Comparison of ENCODE assay signal across 20 cellular contexts in genomic region chr2:98710709-98711108, GRCh38. TPM values are rescaled to one million over a fixed set of nuclear protein-coding genes. Genes with fewer than 3 reads are reported as not detected.
A peak's percentile ranks its signal among the peaks of the same experiment; 100 is the strongest.
DNase-seq lines count a peak whose midpoint lies in the region; ATAC-seq and TF ChIP-seq lines count a peak whose summit lies in the region.
"Had no signal": no experiment of that assay in that cellular context is flagged by ENCODE, and none has a peak within 500 bp of the region (broad histone marks: within the 10 kb centered on the region; RNA-seq: fewer than 3 reads in every experiment).

No MANE protein-coding gene starts in this region.

- peak overlapping the region; percentile 48 for H3K4me3 Mint-ChIP-seq in activated CD4-positive, alpha-beta T cell treated with anti-CD3 and anti-CD28 coated beads for 36 hours
- H3K4me3 Mint-ChIP-seq in IgD-negative memory B cell = peak overlapping the region; percentile 41 to 89 (median 74)
- H3K4me3 Mint-ChIP-seq in activated B cell treated with CpG ODN at 0.5 μM for 24 hours = peak overlapping the region; percentile 75
- peak overlapping the region; percentile 11 to 84 (median 76) for H3K4me3 Mint-ChIP-seq in naive thymus-derived CD4-positive, alpha-beta T cell
- H3K4me3 Mint-ChIP-seq in GM23338 = no peak overlapping the region

- H3K4me2 ChIP-seq in mesenchymal stem cell (ENCODE audit: low read length, poor library complexity, severe bottlenecking) (no peak overlapping the region), GM23338 (no peak overlapping the region)

- H3K4ac ChIP-seq in mesenchymal stem cell (ENCODE audit: low read depth in 1 of 2, low read length in 2 of 2) = no peak overlapping the region

- no peak overlapping the region for H3K23ac ChIP-seq in mesenchymal stem cell (ENCODE audit: low read length in 2 of 2)

- CTCF ChIA-PET in activated CD4-positive, alpha-beta T cell treated with anti-CD3 and anti-CD28 coated beads for 36 hours (lab: Charles Lee) = interaction anchor here (1.0 to 1.4 kb wide), 4 partner anchors 20 to 62 kb away, joined by 3 to 4 read pairs (median 4); partner anchors contain the start of gene MGAT4A
- CTCF ChIA-PET in activated B cell treated with CpG ODN at 0.5 μM for 24 hours (lab: Charles Lee) = no interaction called here
- CTCF ChIA-PET in naive thymus-derived CD4-positive, alpha-beta T cell (lab: Charles Lee) = interaction anchor here (1.1 kb wide), 1 partner anchor 19 kb away, joined by 3 read pairs; no protein-coding TSS in a partner anchor

- no peak overlapping the region for H4K91ac ChIP-seq in mesenchymal stem cell (ENCODE audit: low read length)

- H3K79me2 ChIP-seq in GM23338 (replicated peaks; ENCODE audit: insufficient read depth) = no peaks in the 10 kb centered on the region

- H3K9me3 ChIP-seq in naive thymus-derived CD4-positive, alpha-beta T cell (ENCODE audit: control insufficient read depth in 2 of 3, low read length in 3 of 3) = no peaks in the 10 kb centered on the region
- no peaks in the 10 kb centered on the region for H3K9me3 ChIP-seq in mesenchymal stem cell (ENCODE audit: control insufficient read depth, low read length)
- H3K9me3 ChIP-seq: gastrocnemius medialis, sigmoid colon, uterus had no signal

- H3K27me3 Mint-ChIP-seq in activated CD4-positive, alpha-beta T cell treated with anti-CD3 and anti-CD28 coated beads for 36 hours = no peaks in the 10 kb centered on the region
- no peaks in the 10 kb centered on the region for H3K27me3 Mint-ChIP-seq in IgD-negative memory B cell
- no peaks in the 10 kb centered on the region for H3K27me3 Mint-ChIP-seq in activated B cell treated with CpG ODN at 0.5 μM for 24 hours
- no peaks in the 10 kb centered on the region for H3K27me3 Mint-ChIP-seq in naive thymus-derived CD4-positive, alpha-beta T cell
- H3K27me3 Mint-ChIP-seq in GM23338 (ENCODE audit: insufficient read depth, low read depth, poor library complexity) = no peaks in the 10 kb centered on the region

- no peak overlapping the region for H3K14ac ChIP-seq in mesenchymal stem cell (ENCODE audit: low read length in 2 of 2)

- no peaks in the 10 kb centered on the region for H3K27me3 ChIP-seq in naive thymus-derived CD4-positive, alpha-beta T cell (ENCODE audit: control insufficient read depth in 2 of 2, insufficient read depth in 2 of 2, low read length in 2 of 2)
- H3K27me3 ChIP-seq in mesenchymal stem cell (ENCODE audit: control insufficient read depth in 1 of 2, insufficient read depth in 1 of 2, low read length in 2 of 2) (peaks cover 20 to 38% of the 10 kb centered on the region in 2 experiments), GM23338 (ENCODE audit: insufficient read depth) (no peaks in the 10 kb centered on the region)
- H3K27me3 ChIP-seq: gastrocnemius medialis, sigmoid colon, uterus had no signal

- no peak overlapping the region for H3K9ac ChIP-seq in mesenchymal stem cell (ENCODE audit: low read length)

- no peaks in the 10 kb centered on the region for H3K9me2 ChIP-seq in GM23338 (ENCODE audit: insufficient read depth)

- intact Hi-C loops in activated CD4-positive, alpha-beta T cell treated with anti-CD3 and anti-CD28 coated beads for 36 hours (cut with DNase I, micrococcal nuclease) = loop anchor here in 1 of 2 experiments (5.0 kb wide), 1 partner anchor 53 kb away; no protein-coding TSS in a partner anchor
- intact Hi-C loops in activated B cell treated with CpG ODN at 0.5 μM for 24 hours (cut with micrococcal nuclease) = no loop called here
- intact Hi-C loops in naive thymus-derived CD4-positive, alpha-beta T cell (cut with micrococcal nuclease) = loop anchor here in 1 of 2 donors (2.0 kb wide), 1 partner anchor 18 kb away; no protein-coding TSS in a partner anchor

- no peaks in the 10 kb centered on the region for H3K36me3 ChIP-seq in naive thymus-derived CD4-positive, alpha-beta T cell (ENCODE audit: control insufficient read depth in 2 of 3, insufficient read depth in 3 of 3, low read length in 3 of 3)
- H3K36me3 ChIP-seq in mesenchymal stem cell (ENCODE audit: control insufficient read depth in 1 of 2, insufficient read depth in 2 of 2, low read depth in 1 of 2, low read length in 2 of 2) (no peaks in the 10 kb centered on the region), GM23338 (ENCODE audit: insufficient read depth) (no peaks in the 10 kb centered on the region)
- H3K36me3 ChIP-seq: gastrocnemius medialis, sigmoid colon, uterus had no signal

- peaks cover 84% of the 10 kb centered on the region for H3K4me1 Mint-ChIP-seq in activated CD4-positive, alpha-beta T cell treated with anti-CD3 and anti-CD28 coated beads for 36 hours
- H3K4me1 Mint-ChIP-seq in IgD-negative memory B cell = peaks cover 50 to 62% (median 51%) of the 10 kb centered on the region in 3 donors
- H3K4me1 Mint-ChIP-seq in activated B cell treated with CpG ODN at 0.5 μM for 24 hours = peaks cover 65% of the 10 kb centered on the region
- H3K4me1 Mint-ChIP-seq in naive thymus-derived CD4-positive, alpha-beta T cell = peaks cover 63 to 99% (median 87%) of the 10 kb centered on the region in 7 donors
- no peaks in the 10 kb centered on the region for H3K4me1 Mint-ChIP-seq in GM23338

- TF ChIP-seq CTCF in activated B cell treated with CpG ODN at 0.5 μM for 24 hours (IDR thresholded peaks at IDR 0.05) (no peak), GM23338 (conservative IDR thresholded peaks at IDR 0.05; ENCODE audit: low read depth in 2 of 2) (no peak)

- no peak overlapping the region for H2BK15ac ChIP-seq in mesenchymal stem cell (ENCODE audit: low read depth, poor library complexity, severe bottlenecking)

- no peaks in the 10 kb centered on the region for H4K20me1 ChIP-seq in GM23338 (replicated peaks; ENCODE audit: insufficient read depth)

- DNase-seq in activated CD4-positive, alpha-beta T cell treated with anti-CD3 and anti-CD28 coated beads for 36 hours = no peak
- no peak for DNase-seq in activated CD4-positive, alpha-beta T cell treated with anti-CD3 and anti-CD28 coated beads, Interleukin-2, amount 50 U/mL, for 4 hours
- DNase-seq in activated B cell treated with CpG ODN at 0.5 μM for 24 hours (no peak), mesenchymal stem cell (no peak), GM23338 (ENCODE audit: low spot score) (no peak)
- DNase-seq in naive thymus-derived CD4-positive, alpha-beta T cell = no peak
- DNase-seq: activated CD4-positive, alpha-beta T cell treated with anti-CD3 and anti-CD28 coated beads for 4 hours; activated gamma-delta T cell; caudate nucleus; DMS 273 treated with DMSO at 0.1 percent for 48 hours; gastrocnemius medialis; NCI-H146; NCI-H446; PC-3; sigmoid colon; stimulated activated CD4-positive, alpha-beta T cell treated with anti-CD3 and anti-CD28 coated beads, Interleukin-4, amount 100 ng/mL, for 4 hours; SW 1271; uterus had no signal

- no peak overlapping the region for H4K8ac ChIP-seq in mesenchymal stem cell (ENCODE audit: low read length)

- no peak overlapping the region for H2BK5ac ChIP-seq in mesenchymal stem cell (ENCODE audit: low read depth, low read length, poor library complexity, severe bottlenecking)

- no peak overlapping the region for H2AK5ac ChIP-seq in mesenchymal stem cell (ENCODE audit: low read length, severe bottlenecking)

- H3K27ac ChIP-seq in naive thymus-derived CD4-positive, alpha-beta T cell (ENCODE audit: low read depth, low read length) = peak overlapping the region; percentile 16
- H3K27ac ChIP-seq in mesenchymal stem cell (ENCODE audit: low read length, poor library complexity, severe bottlenecking) (no peak overlapping the region), GM23338 (ENCODE audit: low read depth) (no peak overlapping the region)
- H3K27ac ChIP-seq: gastrocnemius medialis, uterus had no signal

- no peak overlapping the region for H2BK12ac ChIP-seq in mesenchymal stem cell (ENCODE audit: low read length in 2 of 2)

- H3F3A ChIP-seq in GM23338 (replicated peaks; ENCODE audit: low read depth) = no peaks in the 10 kb centered on the region

- peaks cover 15% of the 10 kb centered on the region for H3K36me3 Mint-ChIP-seq in activated CD4-positive, alpha-beta T cell treated with anti-CD3 and anti-CD28 coated beads for 36 hours (ENCODE audit: low read depth)
- H3K36me3 Mint-ChIP-seq in IgD-negative memory B cell (peaks cover 3% of the 10 kb centered on the region), activated B cell treated with CpG ODN at 0.5 μM for 24 hours (ENCODE audit: low read depth) (no peaks in the 10 kb centered on the region), GM23338 (ENCODE audit: low read depth) (no peaks in the 10 kb centered on the region)
- H3K36me3 Mint-ChIP-seq in naive thymus-derived CD4-positive, alpha-beta T cell = peaks cover 8 to 31% (median 14%) of the 10 kb centered on the region in 5 donors

- H3K9me3 Mint-ChIP-seq in activated CD4-positive, alpha-beta T cell treated with anti-CD3 and anti-CD28 coated beads for 36 hours (ENCODE audit: low read depth) = no peaks in the 10 kb centered on the region
- H3K9me3 Mint-ChIP-seq in IgD-negative memory B cell (no peaks in the 10 kb centered on the region), activated B cell treated with CpG ODN at 0.5 μM for 24 hours (no peaks in the 10 kb centered on the region), GM23338 (no peaks in the 10 kb centered on the region)
- H3K9me3 Mint-ChIP-seq in naive thymus-derived CD4-positive, alpha-beta T cell = no peaks in the 10 kb centered on the region

- POLR2A ChIA-PET in activated CD4-positive, alpha-beta T cell treated with anti-CD3 and anti-CD28 coated beads for 36 hours (lab: Charles Lee) = no interaction called here
- POLR2A ChIA-PET in activated B cell treated with CpG ODN at 0.5 μM for 24 hours (lab: Charles Lee) = interaction anchor here (0.7 to 1.8 kb wide), 4 partner anchors 11 to 49 kb away, joined by 3 to 7 read pairs (median 5); no protein-coding TSS in a partner anchor
- POLR2A ChIA-PET in naive thymus-derived CD4-positive, alpha-beta T cell (lab: Charles Lee) = interaction anchor here (0.9 to 3.4 kb wide), 4 partner anchors 16 to 66 kb away, joined by 3 to 14 read pairs (median 9); partner anchors contain the start of gene MGAT4A

- ATAC-seq in activated CD4-positive, alpha-beta T cell treated with anti-CD3 and anti-CD28 coated beads for 36 hours = no peak
- ATAC-seq in activated B cell treated with CpG ODN at 0.5 μM for 24 hours (ENCODE audit: low read depth) (peak; percentile 31), HG03175 (IDR thresholded peaks at IDR 0.05; ENCODE audit: unreplicated experiment) (no peak), GM23338 (no peak)
- ATAC-seq in naive thymus-derived CD4-positive, alpha-beta T cell = no peak
- ATAC-seq: gastrocnemius medialis, PC-3 had no signal

- no peak overlapping the region for H3K4me3 ChIP-seq in naive thymus-derived CD4-positive, alpha-beta T cell (ENCODE audit: low read length)
- H3K4me3 ChIP-seq in mesenchymal stem cell (ENCODE audit: insufficient read depth in 1 of 2, low read depth in 1 of 2, low read length in 2 of 2) (no peak overlapping the region), GM23338 (no peak overlapping the region)
- H3K4me3 ChIP-seq: gastrocnemius medialis, sigmoid colon, uterus had no signal

- 95% methylated on average over 3 of the region's 4 CpGs for WGBS in mesenchymal stem cell

- H3K27ac Mint-ChIP-seq in activated CD4-positive, alpha-beta T cell treated with anti-CD3 and anti-CD28 coated beads for 36 hours = peak overlapping the region; percentile 79
- H3K27ac Mint-ChIP-seq in IgD-negative memory B cell = peak overlapping the region; percentile 40 to 63 (median 50)
- peak overlapping the region; percentile 74 for H3K27ac Mint-ChIP-seq in activated B cell treated with CpG ODN at 0.5 μM for 24 hours
- H3K27ac Mint-ChIP-seq in naive thymus-derived CD4-positive, alpha-beta T cell = peak overlapping the region in 8 of 9 donors; percentile 70 to 92 (median 80)
- H3K27ac Mint-ChIP-seq in GM23338 = no peak overlapping the region

- H2BK120ac ChIP-seq in mesenchymal stem cell (ENCODE audit: low read depth, low read length) = no peak overlapping the region

- no peaks in the 10 kb centered on the region for H3K79me1 ChIP-seq in mesenchymal stem cell (replicated peaks; ENCODE audit: low read length, poor library complexity, severe bottlenecking)

- no peak overlapping the region for H2AFZ ChIP-seq in mesenchymal stem cell (ENCODE audit: low read depth, low read length)
- no peak overlapping the region for H2AFZ ChIP-seq in GM23338

- H3K4me1 ChIP-seq in naive thymus-derived CD4-positive, alpha-beta T cell (ENCODE audit: control insufficient read depth in 2 of 2, insufficient read depth in 2 of 2, low read length in 2 of 2) = peaks cover 58 to 67% of the 10 kb centered on the region in 2 donors
- H3K4me1 ChIP-seq in mesenchymal stem cell (ENCODE audit: control insufficient read depth, insufficient read depth, low read depth, low read length) (no peaks in the 10 kb centered on the region), GM23338 (ENCODE audit: insufficient read depth) (no peaks in the 10 kb centered on the region)
- H3K4me1 ChIP-seq: uterus had no signal

- H3K18ac ChIP-seq in mesenchymal stem cell (ENCODE audit: low read depth in 1 of 2, low read length in 2 of 2) = no peak overlapping the region

RNA-seq across cellular contexts. Expression of gene MGAT4A, which starts 20.2 kb away (rescaled TPM):
- total RNA-seq in activated CD4-positive, alpha-beta T cell treated with anti-CD3 and anti-CD28 coated beads for 36 hours = 10 to 100 TPM; 49.4 to 67.5 TPM
- polyA plus RNA-seq in IgD-negative memory B cell (54.6 TPM), GM23338 (2016; fragmentation: Nextera tagmentation; extraction: Ambion mirVana) (2.9 and 4.4 TPM in 2 replicates)
- total RNA-seq in activated B cell treated with CpG ODN at 0.5 μM for 24 hours = 12.6 and 15.7 TPM in 2 replicates
- total RNA-seq in naive thymus-derived CD4-positive, alpha-beta T cell = 100 to 1,000 TPM; 125 to 308 (median 240) TPM
- 100 to 1,000 TPM; 262 to 349 TPM for polyA plus RNA-seq in naive thymus-derived CD4-positive, alpha-beta T cell
- 0.33 TPM for polyA plus RNA-seq in mesenchymal stem cell (2013, experiment 1 of 2)
- polyA plus RNA-seq in mesenchymal stem cell (2013, experiment 2 of 2) = 0.48 TPM
- 4.7 and 5.6 TPM in 2 replicates for total RNA-seq in GM23338 (2014; rRNA removed; shearing (Covaris generic))
